Comparison of ENCODE assay signal across 17 cellular contexts in the genomic region with DNA sequence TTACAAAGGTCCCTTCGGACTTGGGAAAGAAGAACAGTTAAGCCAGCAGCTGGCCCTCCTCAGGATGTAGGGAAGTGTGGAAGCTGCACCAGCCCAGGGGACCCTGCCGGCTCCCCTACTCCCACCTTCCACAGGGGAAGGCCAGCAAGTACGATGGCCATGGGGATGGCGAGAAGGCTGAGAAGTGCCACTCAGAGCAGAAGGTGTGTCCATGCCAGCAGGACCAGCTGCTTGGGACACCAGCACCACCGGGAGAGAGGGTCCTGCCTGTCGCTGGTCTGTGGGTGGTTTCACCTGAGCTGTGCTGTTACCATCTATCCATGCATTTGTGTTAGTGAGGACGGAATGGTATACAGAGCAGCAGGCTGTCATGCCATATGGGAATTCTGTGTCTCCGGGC.
"Had no signal": no experiment of that assay in that cellular context is flagged by ENCODE, and none has a peak within 500 bp of the region (broad histone marks: within the 10 kb centered on the region; RNA-seq: fewer than 3 reads in every experiment).

No MANE protein-coding gene starts in this region.

- DNase-seq: dermis blood vessel endothelial cell; esophagus squamous epithelium; foreskin fibroblast; immature natural killer cell; left colon; left ventricle myocardium superior; mesenchymal stem cell; naive thymus-derived CD4-positive, alpha-beta T cell; sigmoid colon; stimulated activated CD4-positive, alpha-beta T cell treated with anti-CD3 and anti-CD28 coated beads, Interleukin-12 subunit alpha, Interleukin-12 subunit beta, amount 100 ng/mL, for 4 hours; stimulated activated naive CD4-positive, alpha-beta T cell treated with Interleukin-2 at 50 U/mL for 16 hours; upper lobe of left lung; uterus had no signal

- ATAC-seq: gastroesophageal sphincter; left colon; left ventricle myocardium superior; naive thymus-derived CD4-positive, alpha-beta T cell had no signal

- H3K4me1 ChIP-seq: right atrium auricular region, uterus had no signal

- H3K9me3 ChIP-seq: esophagus squamous epithelium, gastroesophageal sphincter, right atrium auricular region, sigmoid colon, upper lobe of left lung, uterus had no signal

- H3K4me3 ChIP-seq: esophagus squamous epithelium, gastroesophageal sphincter, lung, right atrium auricular region, sigmoid colon, skin epidermis, upper lobe of left lung, uterus had no signal

- H3K27ac ChIP-seq: esophagus squamous epithelium, gastroesophageal sphincter, right atrium auricular region, sigmoid colon, skin epidermis, upper lobe of left lung, uterus had no signal

- H3K27me3 ChIP-seq: right atrium auricular region, upper lobe of left lung, uterus had no signal

- H3K36me3 ChIP-seq: esophagus squamous epithelium, gastroesophageal sphincter, right atrium auricular region, sigmoid colon, upper lobe of left lung, uterus had no signal
